In genomic region chr1:42793824-42794223, GRCh38 we compare ENCODE assay signal across 26 cellular contexts. TPM values are rescaled to one million over a fixed set of nuclear protein-coding genes. Genes with fewer than 3 reads are reported as not detected.
DNase-seq lines count a peak whose midpoint lies in the region; ATAC-seq and TF ChIP-seq lines count a peak whose summit lies in the region.
"Had no signal": no experiment of that assay in that cellular context is flagged by ENCODE, and none has a peak within 500 bp of the region (broad histone marks: within the 10 kb centered on the region; RNA-seq: fewer than 3 reads in every experiment).

No MANE protein-coding gene starts in this region.

- peaks cover 9% of the 10 kb centered on the region for H3K4me1 Mint-ChIP-seq in glutamatergic neuron (ENCODE audit: low read depth, unreplicated experiment)

- no peak overlapping the region for H3K9ac ChIP-seq in Karpas-422 (ENCODE audit: low read length)

- intact Hi-C loops in Right ventricle myocardium superior (cut with DNase I), result no loop called here
- intact Hi-C loops in upper lobe of right lung (cut with DNase I), result no loop called here

- H3K36me3 ChIP-seq in right atrium auricular region (no peaks in the 10 kb centered on the region), upper lobe of right lung (no peaks in the 10 kb centered on the region), Karpas-422 (ENCODE audit: insufficient read depth, low read length) (no peaks in the 10 kb centered on the region)
- H3K36me3 ChIP-seq: HAP-1 had no signal

- no peaks in the 10 kb centered on the region for H3K9me2 ChIP-seq in Karpas-422 (replicated peaks; ENCODE audit: insufficient read depth, low read length)

- peaks cover 2% of the 10 kb centered on the region for H3K9me3 Mint-ChIP-seq in glutamatergic neuron (ENCODE audit: unreplicated experiment)

- ATAC-seq in Right ventricle myocardium superior (ENCODE audit: poor library complexity), result no peak
- ATAC-seq in upper lobe of right lung, result peak; percentile 36

- H3K27me3 Mint-ChIP-seq in glutamatergic neuron (ENCODE audit: unreplicated experiment), result peaks cover 4% of the 10 kb centered on the region

- no peaks in the 10 kb centered on the region for H4K20me1 ChIP-seq in Karpas-422 (ENCODE audit: insufficient read depth, low read depth, low read length)

- H3K27ac Mint-ChIP-seq in glutamatergic neuron (ENCODE audit: unreplicated experiment), result no peak overlapping the region

- TF ChIP-seq CTCF in right atrium auricular region (IDR thresholded peaks at IDR 0.05) (no peak), glutamatergic neuron (IDR thresholded peaks at IDR 0.05; ENCODE audit: partially characterized antibody, unreplicated experiment) (no peak), upper lobe of right lung (IDR thresholded peaks at IDR 0.05) (no peak)

- H3K36me3 Mint-ChIP-seq in glutamatergic neuron (ENCODE audit: unreplicated experiment), result no peaks in the 10 kb centered on the region

- H2AFZ ChIP-seq in Karpas-422 (ENCODE audit: low read length), result no peak overlapping the region
- H2AFZ ChIP-seq: PC-9 had no signal

- H3K9me3 ChIP-seq in right atrium auricular region (no peaks in the 10 kb centered on the region), upper lobe of right lung (no peaks in the 10 kb centered on the region), Karpas-422 (ENCODE audit: low read length) (no peaks in the 10 kb centered on the region)
- H3K9me3 ChIP-seq: HAP-1 had no signal

- CTCF ChIA-PET in HEK293T (lab: Yijun Ruan, JAX), result no interaction called here

- no peak overlapping the region for H3K27ac ChIP-seq in right atrium auricular region
- H3K27ac ChIP-seq in upper lobe of right lung, result no peak overlapping the region
- no peak overlapping the region for H3K27ac ChIP-seq in Karpas-422 (ENCODE audit: low read length)
- H3K27ac ChIP-seq: HL-60, PC-9 had no signal

- peak overlapping the region; percentile 25 for H3K4me3 Mint-ChIP-seq in glutamatergic neuron (ENCODE audit: unreplicated experiment)

- H3K4me3 ChIP-seq in right atrium auricular region, result no peak overlapping the region
- H3K4me3 ChIP-seq in upper lobe of right lung, result no peak overlapping the region
- H3K4me3 ChIP-seq in Karpas-422 (ENCODE audit: low read length), result no peak overlapping the region
- H3K4me3 ChIP-seq: HAP-1, PC-9 had no signal

- no peaks in the 10 kb centered on the region for H3K27me3 ChIP-seq in right atrium auricular region
- no peaks in the 10 kb centered on the region for H3K27me3 ChIP-seq in upper lobe of right lung
- H3K27me3 ChIP-seq in Karpas-422 (ENCODE audit: low read length), result no peaks in the 10 kb centered on the region

- no peak overlapping the region for H3K4me2 ChIP-seq in Karpas-422 (ENCODE audit: low read depth, low read length, poor library complexity, severe bottlenecking)
- H3K4me2 ChIP-seq: PC-9 had no signal

- no peaks in the 10 kb centered on the region for H3K79me2 ChIP-seq in Karpas-422 (ENCODE audit: low read length)

- DNase-seq in Right ventricle myocardium superior (peak; percentile 46), right atrium auricular region (ENCODE audit: low spot score) (no peak), fibroblast of peridontal ligament (ENCODE audit: extremely low read depth) (peak; percentile 50), glutamatergic neuron (no peak), upper lobe of right lung (no peak), NCI-H1930 (lab: John Stamatoyannopoulos, UW) (no peak), HEK293T (ENCODE audit: extremely low spot score) (no peak), Karpas-422 (no peak)
- DNase-seq: DMS153; DND-41; GOT3; Kasumi-1; NCI-H1105 treated with DMSO at 0.1 percent for 48 hours; NCI-H2029 treated with DMSO at 0.1 percent for 48 hours; NCI-H446 treated with DMSO at 0.1 percent for 48 hours; NCI-H526; NCI-H82; NK-92 treated with Interleukin-12 subunit alpha and Interleukin-12 subunit beta, amount 100 ng/mL, for 24 hours; PC-9; SHP77 had no signal

- POLR2A ChIA-PET in HEK293T (lab: Yijun Ruan, JAX), result interaction anchor here (1.4 to 4.3 kb wide), 3 partner anchors 24 to 52 kb away, joined by 3 to 15 read pairs (median 12); partner anchors contain the start of genes C1orf50, P3H1 and ZNF691

- H3K4me1 ChIP-seq in right atrium auricular region (no peaks in the 10 kb centered on the region), upper lobe of right lung (no peaks in the 10 kb centered on the region), Karpas-422 (ENCODE audit: low read length) (no peaks in the 10 kb centered on the region)
- H3K4me1 ChIP-seq: HAP-1 had no signal

TF ChIP-seq in HEK293T, 16 proteins besides CTCF, POLR2A, EP300 and RAD21:
- no peak for TF ChIP-seq TARDBP (IDR thresholded peaks at IDR 0.05)
- TF ChIP-seq FOXA1 (IDR thresholded peaks at IDR 0.05), result no peak
- no peak for TF ChIP-seq LEF1 (IDR thresholded peaks at IDR 0.05; ENCODE audit: borderline replicate concordance)
- TF ChIP-seq FOXM1 (IDR thresholded peaks at IDR 0.05; ENCODE audit: borderline replicate concordance), result no peak
- TF ChIP-seq HDGF (IDR thresholded peaks at IDR 0.05; ENCODE audit: borderline replicate concordance), result no peak
- no peak for TF ChIP-seq SP1 (IDR thresholded peaks at IDR 0.05)
- TF ChIP-seq FOXK2 (IDR thresholded peaks at IDR 0.05), result no peak
- TF ChIP-seq SUZ12 (IDR thresholded peaks at IDR 0.05), result no peak
- no peak for TF ChIP-seq NFRKB (IDR thresholded peaks at IDR 0.05)
- no peak for TF ChIP-seq BHLHE40 (IDR thresholded peaks at IDR 0.05; ENCODE audit: borderline replicate concordance)
- no peak for TF ChIP-seq ELF4 (IDR thresholded peaks at IDR 0.05)
- TF ChIP-seq ARNT (IDR thresholded peaks at IDR 0.05), result no peak
- no peak for TF ChIP-seq L3MBTL2 (conservative IDR thresholded peaks at IDR 0.05)
- no peak for TF ChIP-seq ZNF384 (IDR thresholded peaks at IDR 0.05)
- TF ChIP-seq, protein P1, sequence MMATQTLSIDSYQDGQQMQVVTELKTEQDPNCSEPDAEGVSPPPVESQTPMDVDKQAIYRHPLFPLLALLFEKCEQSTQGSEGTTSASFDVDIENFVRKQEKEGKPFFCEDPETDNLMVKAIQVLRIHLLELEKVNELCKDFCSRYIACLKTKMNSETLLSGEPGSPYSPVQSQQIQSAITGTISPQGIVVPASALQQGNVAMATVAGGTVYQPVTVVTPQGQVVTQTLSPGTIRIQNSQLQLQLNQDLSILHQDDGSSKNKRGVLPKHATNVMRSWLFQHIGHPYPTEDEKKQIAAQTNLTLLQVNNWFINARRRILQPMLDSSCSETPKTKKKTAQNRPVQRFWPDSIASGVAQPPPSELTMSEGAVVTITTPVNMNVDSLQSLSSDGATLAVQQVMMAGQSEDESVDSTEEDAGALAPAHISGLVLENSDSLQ (IDR thresholded peaks at IDR 0.05), result no peak
- TF ChIP-seq CTBP1 (IDR thresholded peaks at IDR 0.05; ENCODE audit: borderline replicate concordance), result no peak

RNA-seq across cellular contexts. Expression of gene TMEM269, which starts 9.0 kb away (rescaled TPM):
- total RNA-seq in Right ventricle myocardium superior (not detected), right atrium auricular region (not detected), glutamatergic neuron (ENCODE audit: unreplicated experiment) (0.32 TPM), upper lobe of right lung (not detected)
- not detected in 2 replicates for total RNA-seq in Karpas-422 (2014; rRNA removed; shearing (Covaris generic); ENCODE audit: low replicate concordance)
- total RNA-seq: A172, MCF 10A, RPMI7951, SK-MEL-5 had no signal

RNA-seq across cellular contexts. Expression of gene ERMAP, which starts 23.1 kb away (rescaled TPM):
- 3.6 TPM for total RNA-seq in Right ventricle myocardium superior
- total RNA-seq in right atrium auricular region, result 1 to 10 TPM; 3.3 to 5.6 TPM
- total RNA-seq in glutamatergic neuron (ENCODE audit: unreplicated experiment), result 4.9 TPM
- 18.2 TPM for total RNA-seq in upper lobe of right lung
- 0.54 and 1.6 TPM in 2 replicates for total RNA-seq in Karpas-422 (2014; rRNA removed; shearing (Covaris generic); ENCODE audit: low replicate concordance)

RNA-seq across cellular contexts. Expression of gene SVBP, which starts 23.4 kb away (rescaled TPM):
- total RNA-seq in Right ventricle myocardium superior, result 9.6 TPM
- total RNA-seq in right atrium auricular region, result 10 to 100 TPM; 14.5 to 22.1 TPM
- total RNA-seq in glutamatergic neuron (ENCODE audit: unreplicated experiment), result 100 TPM
- total RNA-seq in upper lobe of right lung, result 19.4 TPM
- 18.2 and 45.4 TPM in 2 replicates for total RNA-seq in Karpas-422 (2014; rRNA removed; shearing (Covaris generic); ENCODE audit: low replicate concordance)

RNA-seq across cellular contexts. Expression of gene C1orf50, which starts 26.8 kb away (rescaled TPM):
- total RNA-seq in Right ventricle myocardium superior, result 7.6 TPM
- total RNA-seq in right atrium auricular region, result 1 to 10 TPM; 3.0 to 3.6 TPM
- total RNA-seq in glutamatergic neuron (ENCODE audit: unreplicated experiment), result 21.6 TPM
- total RNA-seq in upper lobe of right lung, result 6.1 TPM
- total RNA-seq in Karpas-422 (2014; rRNA removed; shearing (Covaris generic); ENCODE audit: low replicate concordance), result 5.5 and 12.2 TPM in 2 replicates

RNA-seq across cellular contexts. Expression of gene P3H1, which starts 27.0 kb away (rescaled TPM):
- total RNA-seq in Right ventricle myocardium superior (6.7 TPM), right atrium auricular region (10 to 100 TPM; 11.3 to 15.6 TPM), glutamatergic neuron (ENCODE audit: unreplicated experiment) (86.0 TPM), upper lobe of right lung (22.3 TPM)
- total RNA-seq in Karpas-422 (2014; rRNA removed; shearing (Covaris generic); ENCODE audit: low replicate concordance), result 18.1 and 49.1 TPM in 2 replicates

Comparison
In these comparisons a context has a peak if more than half of its experiments do, and no peak if none do; other contexts are left out.
1. DNase-seq: peak in Right ventricle myocardium superior (single experiment) and fibroblast of peridontal ligament (single experiment); none in right atrium auricular region (single experiment), glutamatergic neuron (single experiment), upper lobe of right lung (single experiment), NCI-H1930 (0 of 2), HEK293T (single experiment) and Karpas-422 (single experiment).